3 cellular contexts compared by ENCODE assay signal in the genomic region with DNA sequence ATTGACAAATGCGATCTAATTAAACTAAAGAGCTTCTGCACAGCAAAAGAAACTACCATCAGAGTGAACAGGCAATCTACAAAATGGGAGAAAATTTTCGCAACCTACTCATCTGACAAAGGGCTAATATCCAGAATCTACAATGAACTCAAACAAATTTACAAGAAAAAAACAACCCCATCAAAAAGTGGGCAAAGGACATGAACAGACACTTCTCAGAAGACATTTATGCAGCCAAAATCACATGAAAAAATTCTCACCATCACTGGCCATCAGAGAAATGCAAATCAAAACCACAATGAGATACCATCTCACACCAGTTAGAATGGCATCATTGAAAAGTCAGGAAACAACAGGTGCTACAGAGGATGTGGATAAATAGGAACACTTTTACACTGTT. TPM values are rescaled to one million over a fixed set of nuclear protein-coding genes. Genes with fewer than 3 reads are reported as not detected.
"Had no signal": no experiment of that assay in that cellular context is flagged by ENCODE, and none has a peak within 500 bp of the region (broad histone marks: within the 10 kb centered on the region; RNA-seq: fewer than 3 reads in every experiment).

No MANE protein-coding gene starts in this region.

RNA-seq across cellular contexts. Expression of a gene that starts 32.3 kb away (rescaled TPM):
- total RNA-seq: ascending aorta, bronchial epithelial cell, chondrocyte had no signal
